13 cellular contexts compared by ENCODE assay signal in the genomic region with DNA sequence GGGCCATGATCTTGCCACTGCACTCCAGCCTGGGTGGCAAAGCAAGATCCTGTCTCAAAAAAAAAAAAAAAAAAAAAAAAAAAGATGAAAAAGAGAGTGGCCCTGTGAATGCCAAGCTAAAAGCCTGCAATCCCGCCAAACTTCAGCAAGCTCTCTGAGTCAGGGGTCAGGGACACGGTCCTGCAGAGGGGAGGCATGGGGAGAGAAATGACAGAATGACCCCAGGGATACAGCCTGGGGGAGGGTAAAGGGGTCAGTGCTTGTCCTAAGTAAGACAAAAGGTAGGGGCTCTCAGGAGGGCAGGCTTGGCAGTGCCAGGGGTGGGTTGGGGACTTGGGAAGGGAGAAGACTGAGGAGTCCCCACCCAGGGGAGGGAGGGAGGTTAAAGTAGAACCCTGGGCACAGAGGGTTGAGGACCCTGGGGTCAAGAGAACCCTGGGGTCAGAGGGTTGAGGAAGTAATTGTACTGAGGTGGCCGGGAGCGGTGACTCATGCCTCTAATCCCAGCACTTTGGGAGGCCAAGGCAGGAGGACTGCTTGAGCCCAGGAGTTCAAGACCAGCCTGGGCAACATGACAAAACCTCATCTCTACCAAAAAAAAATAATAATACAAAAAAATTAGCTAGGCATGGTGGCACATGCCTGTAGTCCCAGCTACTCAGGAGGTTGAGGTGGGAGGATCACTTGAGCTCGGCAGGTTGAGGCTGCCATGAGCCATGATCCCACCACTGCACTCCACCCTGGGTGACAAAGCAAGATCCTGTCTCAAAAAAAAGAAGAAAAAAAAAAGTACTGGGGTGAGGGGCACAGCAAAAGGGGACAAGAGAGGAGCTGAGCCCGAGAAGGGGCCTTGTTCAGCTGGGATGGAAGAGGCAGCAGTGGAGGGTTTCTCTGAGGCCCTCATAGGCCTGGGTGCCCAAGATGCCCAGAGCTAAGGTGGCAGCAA. TPM values are rescaled to one million over a fixed set of nuclear protein-coding genes. Genes with fewer than 3 reads are reported as not detected.
A peak's percentile ranks its signal among the peaks of the same experiment; 100 is the strongest.
DNase-seq lines count a peak whose midpoint lies in the region; ATAC-seq, FAIRE-seq and TF ChIP-seq lines count a peak whose summit lies in the region.
"Had no signal": no experiment of that assay in that cellular context is flagged by ENCODE, and none has a peak within 500 bp of the region (broad histone marks: within the 10 kb centered on the region; RNA-seq: fewer than 3 reads in every experiment).

No MANE protein-coding gene starts in this region.

- H3K4me3 ChIP-seq in ACC112 (ENCODE audit: low read depth, low read length) = no peak overlapping the region
- H3K4me3 ChIP-seq in fibroblast of the aortic adventitia (ENCODE audit: low read depth, low read length) = no peak overlapping the region

- H3K27ac ChIP-seq in ACC112 (ENCODE audit: low read depth, low read length) = peak overlapping the region; percentile 36; the same call in 1 of the 2 replicates
- H3K27ac ChIP-seq: foreskin keratinocyte had no signal

- peaks cover 39% of the 10 kb centered on the region for H3K4me1 ChIP-seq in ACC112 (ENCODE audit: control insufficient read depth, insufficient read depth, low read length, unreplicated experiment)

- ATAC-seq in GM19467 (IDR thresholded peaks at IDR 0.05; ENCODE audit: unreplicated experiment) = no peak
- ATAC-seq: Panc1 had no signal

- TF ChIP-seq CTCF in fibroblast of the aortic adventitia (IDR thresholded peaks at IDR 0.05; ENCODE audit: insufficient read depth, low read length) (no peak), GM20000 (IDR thresholded peaks at IDR 0.05; ENCODE audit: extremely low read depth, missing control alignments) (no peak)

- no peaks in the 10 kb centered on the region for H3K79me2 ChIP-seq in ACC112 (ENCODE audit: control insufficient read depth, insufficient read depth, low read length, unreplicated experiment)

- FAIRE-seq in RCC 7860 (lab: Jason Lieb, UNC) = no peak

- intact Hi-C loops in posterior cingulate gyrus (cut with DNase I) = no loop called here

- DNase-seq in RCC 7860 (ENCODE audit: low spot score) = peak; percentile 12
- DNase-seq in fibroblast of the aortic adventitia (ENCODE audit: low read depth) = peak; percentile 33
- DNase-seq in renal cortical epithelial cell (ENCODE audit: low read depth) = peak; percentile 41
- DNase-seq in iPS-NIHi7 (ENCODE audit: extremely low spot score) = no peak
- DNase-seq in GM20000 (ENCODE audit: low spot score) = no peak
- no peak for DNase-seq in posterior cingulate gyrus
- DNase-seq: activated CD4-positive, alpha-beta T cell treated with anti-CD3 and anti-CD28 coated beads for 4 hours had no signal

- no peaks in the 10 kb centered on the region for H3K27me3 ChIP-seq in ACC112 (ENCODE audit: insufficient read depth, low read length)
- H3K27me3 ChIP-seq: foreskin keratinocyte had no signal

- H2AFZ ChIP-seq in ACC112 (ENCODE audit: low read length, unreplicated experiment) = no peak overlapping the region

- no peaks in the 10 kb centered on the region for H3K36me3 ChIP-seq in ACC112 (ENCODE audit: insufficient read depth, low read length)

RNA-seq across cellular contexts. Expression of gene SEMA3B, which starts 5.2 kb away (rescaled TPM):
- total RNA-seq in fibroblast of the aortic adventitia (ENCODE audit: low replicate concordance) (9.7 and 110 TPM in 2 replicates), renal cortical epithelial cell (7.8 and 27.0 TPM in 2 replicates)

RNA-seq across cellular contexts. Expression of gene LSMEM2, which starts 15.2 kb away (rescaled TPM):
- total RNA-seq in fibroblast of the aortic adventitia (ENCODE audit: low replicate concordance) = not detected in 2 replicates
- not detected in 2 replicates for total RNA-seq in renal cortical epithelial cell
- total RNA-seq: CD4-positive, alpha-beta memory T cell; foreskin keratinocyte; omental fat pad had no signal

RNA-seq across cellular contexts. Expression of gene GNAI2, which starts 27.7 kb away (rescaled TPM):
- total RNA-seq in fibroblast of the aortic adventitia (ENCODE audit: low replicate concordance) (195 and 203 TPM in 2 replicates), renal cortical epithelial cell (217 and 300 TPM in 2 replicates)

RNA-seq across cellular contexts. Expression of gene IFRD2, which starts 28.5 kb away (rescaled TPM):
- total RNA-seq in fibroblast of the aortic adventitia (ENCODE audit: low replicate concordance) (45.3 and 72.7 TPM in 2 replicates), renal cortical epithelial cell (28.8 and 57.8 TPM in 2 replicates)

RNA-seq across cellular contexts. Expression of gene HYAL3, which starts 35.5 kb away (rescaled TPM):
- total RNA-seq in fibroblast of the aortic adventitia (ENCODE audit: low replicate concordance) (1.2 and 3.1 TPM in 2 replicates), renal cortical epithelial cell (13.5 and 15.1 TPM in 2 replicates)

Comparison
In these comparisons a context has a peak if more than half of its experiments do, and no peak if none do; other contexts are left out.
1. DNase-seq: peak in RCC 7860 (single experiment), fibroblast of the aortic adventitia (single experiment) and renal cortical epithelial cell (single experiment); none in iPS-NIHi7 (single experiment), GM20000 (single experiment) and posterior cingulate gyrus (0 of 10).